In the genomic region with DNA sequence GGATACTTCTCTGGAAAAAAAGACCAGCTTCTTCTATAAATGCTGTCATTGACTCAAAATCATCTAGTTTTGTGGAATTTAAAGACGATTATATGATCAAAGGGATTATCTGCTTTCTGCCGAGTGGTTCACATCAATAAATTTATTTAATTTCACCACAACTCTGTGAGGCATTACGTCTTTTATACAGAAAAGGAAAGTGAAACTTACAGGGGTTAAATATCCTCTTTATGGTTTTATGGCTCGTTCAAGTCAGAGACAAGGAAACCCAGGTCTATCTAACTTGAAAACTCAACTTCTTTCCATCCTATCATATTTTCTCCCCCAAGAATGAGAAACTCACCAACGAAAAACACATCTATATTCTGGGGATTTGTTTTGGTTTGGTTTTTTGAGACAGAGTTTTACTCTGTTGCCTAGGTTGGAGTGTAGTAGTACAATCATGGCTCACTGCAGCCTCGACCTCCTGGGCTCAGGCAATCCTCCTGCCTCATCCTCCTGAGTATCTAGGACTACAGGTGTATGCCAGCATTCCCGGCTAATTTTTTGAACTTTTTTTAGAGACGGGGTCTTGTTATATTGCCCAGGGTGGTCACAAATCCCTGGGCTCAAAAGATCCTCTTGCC, we compare ENCODE assay signal across 8 cellular contexts.
A peak's percentile ranks its signal among the peaks of the same experiment; 100 is the strongest.
DNase-seq lines count a peak whose midpoint lies in the region; ATAC-seq and TF ChIP-seq lines count a peak whose summit lies in the region.

No MANE protein-coding gene starts in this region.

- peak overlapping the region; percentile 56 for H3K9ac ChIP-seq in OCI-LY3 (ENCODE audit: low read length)

- H3K4me2 ChIP-seq in OCI-LY3 (ENCODE audit: low read length): peak overlapping the region; percentile 91

- H3K4me1 Mint-ChIP-seq in chondrocyte (ENCODE audit: low read depth): no peaks in the 10 kb centered on the region

- H3K27me3 Mint-ChIP-seq in chondrocyte (ENCODE audit: low read depth): peaks cover 4% of the 10 kb centered on the region

- peaks cover 2% of the 10 kb centered on the region for H3K36me3 Mint-ChIP-seq in chondrocyte (ENCODE audit: low read depth)

- DNase-seq in activated CD4-positive, CD25-positive, alpha-beta regulatory T cell treated with anti-CD3 and anti-CD28 coated beads, Interleukin-2, amount 50 U/mL, for 72 hours: no peak
- DNase-seq in chondrocyte (ENCODE audit: low spot score): no peak
- DNase-seq in middle frontal gyrus (ENCODE audit: extremely low spot score, low spot score): no peak
- no peak for DNase-seq in kidney glomerular epithelial cell (lab: John Stamatoyannopoulos, UW)

- H3K4me1 ChIP-seq in OCI-LY3 (ENCODE audit: low read length) (peaks cover 10% of the 10 kb centered on the region), gastroesophageal sphincter (no peaks in the 10 kb centered on the region)

- H3K27ac ChIP-seq in OCI-LY3 (ENCODE audit: low read length) (no peak overlapping the region), gastroesophageal sphincter (no peak overlapping the region)

- no peak overlapping the region for H3K27ac Mint-ChIP-seq in chondrocyte (ENCODE audit: unreplicated experiment)

- no peaks in the 10 kb centered on the region for H3K27me3 ChIP-seq in OCI-LY3 (ENCODE audit: low read depth, low read length)
- H3K27me3 ChIP-seq in gastroesophageal sphincter: no peaks in the 10 kb centered on the region

- H2AFZ ChIP-seq in OCI-LY3 (ENCODE audit: low read depth, low read length): peak overlapping the region; percentile 99

- no peak overlapping the region for H3K4me3 Mint-ChIP-seq in chondrocyte (ENCODE audit: unreplicated experiment)

- TF ChIP-seq POLR2A in gastroesophageal sphincter (IDR thresholded peaks at IDR 0.05): no peak

- H3K79me2 ChIP-seq in OCI-LY3 (ENCODE audit: low read length): no peaks in the 10 kb centered on the region

- TF ChIP-seq EP300 in gastroesophageal sphincter (IDR thresholded peaks at IDR 0.05): no peak

- no peak for TF ChIP-seq CTCF in OCI-LY3 (IDR thresholded peaks at IDR 0.05; ENCODE audit: low read depth, low read length)
- no peak for TF ChIP-seq CTCF in gastroesophageal sphincter (IDR thresholded peaks at IDR 0.05)
- no peak for TF ChIP-seq CTCF in chondrocyte (IDR thresholded peaks at IDR 0.05)

- H3K9me3 ChIP-seq in OCI-LY3 (ENCODE audit: insufficient read depth, low read length): no peaks in the 10 kb centered on the region
- H3K9me3 ChIP-seq in gastroesophageal sphincter: peaks cover 0 to 5% (median 0%) of the 10 kb centered on the region in 3 donors

- H4K20me1 ChIP-seq in OCI-LY3 (ENCODE audit: insufficient read depth, low read length): no peaks in the 10 kb centered on the region

- WGBS in gastroesophageal sphincter (ENCODE audit: low coverage in 1 of 2), 2 donors: 46 to 58% methylated on average over 5 to 6 of the region's 8 CpGs

- peak overlapping the region; percentile 73 for H3K4me3 ChIP-seq in OCI-LY3 (ENCODE audit: low read length)
- peak overlapping the region; percentile 21 to 27 for H3K4me3 ChIP-seq in gastroesophageal sphincter

- ATAC-seq in activated CD4-positive, CD25-positive, alpha-beta regulatory T cell treated with anti-CD3 and anti-CD28 coated beads, Interleukin-2, amount 50 U/mL, for 24 hours: peak; percentile 82 to 84
- ATAC-seq in HG02678 (IDR thresholded peaks at IDR 0.05; ENCODE audit: unreplicated experiment): peak; percentile 95
- ATAC-seq in gastroesophageal sphincter: no peak

- H3K36me3 ChIP-seq in OCI-LY3 (replicated peaks; ENCODE audit: low read depth, low read length) (no peaks in the 10 kb centered on the region), gastroesophageal sphincter (no peaks in the 10 kb centered on the region)

- peaks cover under 1% of the 10 kb centered on the region for H3K9me3 Mint-ChIP-seq in chondrocyte (ENCODE audit: low read depth)
